ENCODE assay signal across 21 cellular contexts in genomic region chr5:123681061-123681460, GRCh38.
"Had no signal": no experiment of that assay in that cellular context is flagged by ENCODE, and none has a peak within 500 bp of the region (broad histone marks: within the 10 kb centered on the region; RNA-seq: fewer than 3 reads in every experiment).

No MANE protein-coding gene starts in this region.

- H3K4me1 ChIP-seq: body of pancreas, foreskin keratinocyte, heart right ventricle, parathyroid adenoma, psoas muscle, spleen, tibial nerve had no signal

- H3K9me3 ChIP-seq: body of pancreas, psoas muscle had no signal

- ATAC-seq: activated CD8-positive, alpha-beta memory T cell treated with anti-CD3 and anti-CD28 coated beads, Interleukin-2, amount 10 ng/mL, durations not matched to agents 7 days and 5 days; activated CD8-positive, alpha-beta T cell treated with anti-CD3 and anti-CD28 coated beads, Interleukin-2, amount 10 ng/mL, durations not matched to agents 7 days and 5 days; body of pancreas; foreskin keratinocyte; heart right ventricle; naive thymus-derived CD8-positive, alpha-beta T cell; psoas muscle; WTC11 had no signal

- H3K4me3 ChIP-seq: body of pancreas, dorsolateral prefrontal cortex, heart right ventricle, psoas muscle, spleen, tibial nerve had no signal

- H2AFZ ChIP-seq: parathyroid adenoma had no signal

- DNase-seq: activated CD8-positive, alpha-beta memory T cell treated with anti-CD3 and anti-CD28 coated beads, Interleukin-2, amount 10 ng/mL, durations not matched to agents 7 days and 5 days; activated CD8-positive, alpha-beta T cell treated with anti-CD3 and anti-CD28 coated beads, Interleukin-2, amount 10 ng/mL, durations not matched to agents 7 days and 5 days; activated naive CD4-positive, alpha-beta T cell; activated T-cell treated with anti-CD3 and anti-CD28 coated beads, Interleukin-2, amount 50 U/mL, for 48 hours; anterior cingulate cortex; body of pancreas; dorsolateral prefrontal cortex; effector memory CD4-positive, alpha-beta T cell; erythroblast; foreskin keratinocyte; heart right ventricle; midbrain; naive thymus-derived CD8-positive, alpha-beta T cell; nucleus accumbens; psoas muscle; spleen; stimulated activated naive CD4-positive, alpha-beta T cell; T-helper 2 cell had no signal

- H3K9ac ChIP-seq: parathyroid adenoma had no signal

- H3K36me3 ChIP-seq: heart right ventricle, spleen, tibial nerve had no signal

- H3K27me3 ChIP-seq: body of pancreas, dorsolateral prefrontal cortex, foreskin keratinocyte, heart right ventricle, spleen, tibial nerve had no signal

- H3K27ac ChIP-seq: body of pancreas, dorsolateral prefrontal cortex, foreskin keratinocyte, heart right ventricle, parathyroid adenoma, psoas muscle, spleen, tibial nerve had no signal
